1 cellular context compared by ENCODE assay signal in genomic region chr1:170491291-170491690, GRCh38.
TF ChIP-seq lines count a peak whose summit lies in the region.

No MANE protein-coding gene starts in this region.

TF ChIP-seq in GM23338, 12 proteins besides CTCF, POLR2A, EP300 and RAD21 (continued from another document):
- TF ChIP-seq ZNF462 (CRISPR knock-in tag; IDR thresholded peaks at IDR 0.05) = no peak
- TF ChIP-seq JUNB (IDR thresholded peaks at IDR 0.05; ENCODE audit: unreplicated experiment) = no peak
- no peak for TF ChIP-seq CREB1 (CRISPR knock-in tag; IDR thresholded peaks at IDR 0.05; ENCODE audit: low read depth)
- no peak for TF ChIP-seq NANOG (IDR thresholded peaks at IDR 0.05; ENCODE audit: borderline replicate concordance)
- TF ChIP-seq REST (IDR thresholded peaks at IDR 0.05; ENCODE audit: unreplicated experiment) = no peak
- TF ChIP-seq POLR2AphosphoS5 (IDR thresholded peaks at IDR 0.05; ENCODE audit: low read depth) = no peak
- no peak for TF ChIP-seq EZH2 (IDR thresholded peaks at IDR 0.05; ENCODE audit: low read depth, unreplicated experiment)
- TF ChIP-seq ZNF114 (CRISPR knock-in tag; IDR thresholded peaks at IDR 0.05) = no peak
TF ChIP-seq in GM23338: peak in this region for 0.
